9 cellular contexts compared by ENCODE assay signal in the genomic region with DNA sequence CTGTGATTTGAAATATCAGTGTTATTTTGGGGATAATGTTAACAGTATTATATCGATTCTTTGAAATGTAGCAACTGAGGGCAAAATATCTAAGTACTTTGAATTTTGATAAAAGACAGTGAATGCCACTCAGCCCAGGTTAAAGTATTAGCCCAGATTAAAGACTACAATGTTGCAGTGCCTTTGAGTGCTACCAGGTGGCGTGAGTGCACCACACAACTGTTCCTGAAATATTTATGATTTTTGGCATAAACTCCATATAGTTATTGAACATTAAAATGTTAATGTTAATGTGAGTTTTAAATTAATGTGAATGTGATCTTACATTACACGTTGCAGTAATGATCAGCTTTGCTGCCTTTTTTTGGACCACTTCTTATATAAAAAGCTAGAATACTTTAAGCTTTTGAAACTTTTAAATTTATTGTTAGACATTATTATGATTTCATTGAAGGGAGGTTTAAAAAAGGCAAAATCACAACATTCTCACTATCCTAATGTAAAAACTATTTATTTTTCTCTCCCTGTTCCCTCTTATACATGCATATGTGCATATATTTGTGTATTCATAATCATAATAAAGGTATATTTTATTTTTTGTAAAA. TPM values are rescaled to one million over a fixed set of nuclear protein-coding genes. Genes with fewer than 3 reads are reported as not detected.
DNase-seq lines count a peak whose midpoint lies in the region; ATAC-seq, FAIRE-seq and TF ChIP-seq lines count a peak whose summit lies in the region.
"Had no signal": no experiment of that assay in that cellular context is flagged by ENCODE, and none has a peak within 500 bp of the region (broad histone marks: within the 10 kb centered on the region; RNA-seq: fewer than 3 reads in every experiment).

No MANE protein-coding gene starts in this region.

- H3K14ac ChIP-seq in H1 (ENCODE audit: insufficient read length), result no peak overlapping the region

- TF ChIP-seq RAD21 in H1 (IDR thresholded peaks at IDR 0.05 in 1 of 2, conservative IDR thresholded peaks at IDR 0.05 in 1 of 2; ENCODE audit: low read depth in 2 of 2, low read length in 2 of 2), result peak; percentile 86 to 90

- peaks cover 0 to 32% (median 2%) of the 10 kb centered on the region in 4 experiments; a peak in 3 of 8 replicates for H3K36me3 ChIP-seq in H1 (ENCODE audit: control insufficient read depth in 2 of 4, insufficient read depth in 4 of 4, low read length in 3 of 4)

- peak; percentile 78 for ATAC-seq in CD4-positive, alpha-beta T cell (ENCODE audit: poor library complexity)
- ATAC-seq in HG03520 (IDR thresholded peaks at IDR 0.05; ENCODE audit: unreplicated experiment), result no peak
- ATAC-seq in GM18505 (IDR thresholded peaks at IDR 0.05; ENCODE audit: unreplicated experiment), result no peak

- no peak overlapping the region for H4K8ac ChIP-seq in H1 (ENCODE audit: extremely low read depth, insufficient read depth, low read length)

- H2AFZ ChIP-seq in H1 (ENCODE audit: low read length), result no peak overlapping the region

- no peak overlapping the region for H3K27ac ChIP-seq in CD4-positive, alpha-beta T cell (ENCODE audit: low read depth, low read length)
- no peak overlapping the region for H3K27ac ChIP-seq in H1 (ENCODE audit: low read depth, low read length)
- H3K27ac ChIP-seq: SJSA1 had no signal

- H2BK15ac ChIP-seq in H1 (ENCODE audit: low read length), result no peak overlapping the region

- H3K36me3 Mint-ChIP-seq in CD4-positive, alpha-beta T cell (ENCODE audit: low read depth), result peaks cover 87% of the 10 kb centered on the region
- peaks cover 48% of the 10 kb centered on the region for H3K36me3 Mint-ChIP-seq in nephron (ENCODE audit: low read depth)

- no peak for TF ChIP-seq EP300 in H1 (IDR thresholded peaks at IDR 0.05; ENCODE audit: borderline replicate concordance in 1 of 2, low read depth in 2 of 2, low read length in 2 of 2)

- DNase-seq in CD4-positive, alpha-beta T cell, result peak in 8 of 10 experiments; percentile 12 to 34 (median 22)
- DNase-seq in GM19239 (ENCODE audit: insufficient read length, low spot score) (no peak), LHCN-M2 (ENCODE audit: low read depth) (peak; percentile 29), T1000 (lab: John Stamatoyannopoulos, UW) (peak; percentile 27), H1 (ENCODE audit: low read depth in 1 of 2, low spot score in 2 of 2) (no peak)

- H3K9me3 ChIP-seq in CD4-positive, alpha-beta T cell (ENCODE audit: control insufficient read depth, low read length), result no peaks in the 10 kb centered on the region
- no peaks in the 10 kb centered on the region for H3K9me3 ChIP-seq in H1 (ENCODE audit: insufficient read depth in 2 of 2, low read depth in 1 of 2, low read length in 1 of 2)
- H3K9me3 ChIP-seq: SJSA1 had no signal

- no peaks in the 10 kb centered on the region for H3K27me3 Mint-ChIP-seq in CD4-positive, alpha-beta T cell
- no peaks in the 10 kb centered on the region for H3K27me3 Mint-ChIP-seq in nephron (ENCODE audit: low read depth)

- no peak overlapping the region for H3K4me2 ChIP-seq in H1 (ENCODE audit: insufficient read depth in 1 of 2, low read depth in 2 of 2, low read length in 2 of 2)

- no peak overlapping the region for H2BK12ac ChIP-seq in H1 (ENCODE audit: low read depth, low read length)

- no peaks in the 10 kb centered on the region for H3K79me2 ChIP-seq in H1 (ENCODE audit: control insufficient read depth in 1 of 2, insufficient read depth in 2 of 2, low read length in 2 of 2)

- TF ChIP-seq POLR2A in H1 (IDR thresholded peaks at IDR 0.05; ENCODE audit: control extremely low read depth in 1 of 2, low read depth in 2 of 2, low read length in 2 of 2) (no peak), GM18505 (IDR thresholded peaks at IDR 0.05; ENCODE audit: borderline replicate concordance, extremely low read depth, insufficient read depth, insufficient read length) (no peak)

- CTCF ChIA-PET in CD4-positive, alpha-beta T cell (lab: Charles Lee), result interaction anchor here (0.6 to 2.6 kb wide), 4 partner anchors 12 to 207 kb away, joined by 3 to 12 read pairs (median 8); no protein-coding TSS in a partner anchor
- CTCF ChIA-PET in H1 (lab: Charles Lee; ENCODE audit: partially characterized antibody), result interaction anchor here (0.6 to 2.9 kb wide), 30 partner anchors 8 to 1257 kb away, joined by 3 to 15 read pairs (median 4); no protein-coding TSS in a partner anchor

- no peak overlapping the region for H3K4me3 Mint-ChIP-seq in CD4-positive, alpha-beta T cell
- no peak overlapping the region for H3K4me3 Mint-ChIP-seq in nephron

- intact Hi-C loops in CD4-positive, alpha-beta T cell (cut with DNase I, micrococcal nuclease), result loop anchor here (1.0 to 10.0 kb wide), 5 partner anchors 88 to 1582 kb away; no protein-coding TSS in a partner anchor

- H4K20me1 ChIP-seq in H1 (replicated peaks in 1 of 2; ENCODE audit: control insufficient read depth in 1 of 2, insufficient read depth in 2 of 2, low read length in 2 of 2), result peaks cover 0 to 2% of the 10 kb centered on the region in 2 experiments

- no peak overlapping the region for H3K27ac Mint-ChIP-seq in CD4-positive, alpha-beta T cell
- H3K27ac Mint-ChIP-seq in nephron, result no peak overlapping the region

- no peaks in the 10 kb centered on the region for H3K4me1 ChIP-seq in H1 (replicated peaks in 1 of 4; ENCODE audit: control insufficient read depth in 3 of 4, insufficient read depth in 4 of 4, low read length in 3 of 4)
- H3K4me1 ChIP-seq: SJSA1 had no signal

- H2BK5ac ChIP-seq in H1 (ENCODE audit: low read depth, low read length), result no peak overlapping the region

- H4K5ac ChIP-seq in H1 (ENCODE audit: insufficient read length, low read depth, low read length), result no peak overlapping the region

- no peaks in the 10 kb centered on the region for H3K27me3 ChIP-seq in CD4-positive, alpha-beta T cell (ENCODE audit: control insufficient read depth, insufficient read depth, low read length)
- no peaks in the 10 kb centered on the region for H3K27me3 ChIP-seq in H1 (replicated peaks in 1 of 4; ENCODE audit: control insufficient read depth in 3 of 4, extremely low read depth in 1 of 4, insufficient read depth in 3 of 4, low read length in 3 of 4)
- H3K27me3 ChIP-seq: SJSA1 had no signal

- H3K9me3 Mint-ChIP-seq in CD4-positive, alpha-beta T cell, result no peaks in the 10 kb centered on the region
- H3K9me3 Mint-ChIP-seq in nephron, result no peaks in the 10 kb centered on the region

- H3K9ac ChIP-seq in H1 (replicated peaks in 1 of 4; ENCODE audit: extremely low read depth in 1 of 4, low read depth in 3 of 4, low read length in 3 of 4), result no peak overlapping the region

- no peak overlapping the region for H3K4ac ChIP-seq in H1 (replicated peaks; ENCODE audit: insufficient read length, low read depth, low read length)

- no peak overlapping the region for H3K18ac ChIP-seq in H1 (ENCODE audit: extremely low read depth, low read length)

- H3K23me2 ChIP-seq in H1 (ENCODE audit: low read depth, low read length), result no peaks in the 10 kb centered on the region

- POLR2A ChIA-PET in CD4-positive, alpha-beta T cell (lab: Charles Lee), result no interaction called here
- POLR2A ChIA-PET in H1 (lab: Charles Lee; ENCODE audit: partially characterized antibody), result no interaction called here

- 56% methylated on average over 3 of the region's 3 CpGs; no CpG with 5 or more reads in 1 of the 2 experiments for WGBS in H1 (ENCODE audit: extremely low coverage in 1 of 2, insufficient coverage in 1 of 2, insufficient read length in 1 of 2, insufficient replicate concordance in 2 of 2, low coverage in 1 of 2, low lambda C conversion rate in 2 of 2, missing lambda C conversion rate in 1 of 2), 2 experiments

- H2BK120ac ChIP-seq in H1 (replicated peaks; ENCODE audit: low read depth, low read length), result no peak overlapping the region

- H3K23ac ChIP-seq in H1 (ENCODE audit: insufficient read length), result no peak overlapping the region

- H3K56ac ChIP-seq in H1 (replicated peaks; ENCODE audit: insufficient read length, low read depth, low read length), result no peak overlapping the region

- no peak overlapping the region for H2AK5ac ChIP-seq in H1 (ENCODE audit: low read depth, low read length)

- no peak overlapping the region for H3K4me3 ChIP-seq in H1 (ENCODE audit: extremely low read depth in 1 of 4, insufficient read depth in 2 of 4, low read depth in 3 of 4, low read length in 4 of 4)
- H3K4me3 ChIP-seq: SJSA1 had no signal

- H3K79me1 ChIP-seq in H1 (ENCODE audit: low read depth, low read length), result no peaks in the 10 kb centered on the region

- peak; percentile 87 for TF ChIP-seq CTCF in CD4-positive, alpha-beta T cell (IDR thresholded peaks at IDR 0.05)
- peak in 2 of 3 experiments; percentile 74 to 75; a peak in 3 of 4 replicates for TF ChIP-seq CTCF in H1 (IDR thresholded peaks at IDR 0.05; ENCODE audit: control extremely low read depth in 1 of 3, insufficient read depth in 1 of 3, low read depth in 1 of 3, low read length in 3 of 3)
- peak; percentile 82 to 89 (median 86) for TF ChIP-seq CTCF in nephron (IDR thresholded peaks at IDR 0.05; ENCODE audit: unreplicated experiment in 3 of 3)

- FAIRE-seq in GM19239 (lab: Jason Lieb, UNC) (peak; percentile 87), H1 (lab: Jason Lieb, UNC) (peak; percentile 42)

- H3K4me1 Mint-ChIP-seq in CD4-positive, alpha-beta T cell (ENCODE audit: low read depth), result no peaks in the 10 kb centered on the region
- H3K4me1 Mint-ChIP-seq in nephron, result no peaks in the 10 kb centered on the region

- H2BK20ac ChIP-seq in H1 (ENCODE audit: low read length), result no peak overlapping the region

- H4K91ac ChIP-seq in H1 (replicated peaks; ENCODE audit: insufficient read length, low read length), result no peak overlapping the region

RNA-seq across cellular contexts. Expression of gene MRPS35, which starts 22.5 kb away (rescaled TPM):
- total RNA-seq in CD4-positive, alpha-beta T cell, result 10 to 100 TPM; 22.1 to 23.9 TPM
- 64.6 and 67.3 TPM in 2 replicates for total RNA-seq in LHCN-M2 (2014; rRNA removed)
- polyA plus RNA-seq in LHCN-M2 (2012), result 21.3 TPM
- 44.3 and 47.9 TPM in 2 replicates for total RNA-seq in H1 (2021; fragmentation: NEBNext Ultra II Directional; extraction: Animal tissue kit (Norgen Biotek cat#: 25700))
- polyA plus RNA-seq in H1 (2011; rRNA removed), result 14.6 and 26.8 TPM in 2 replicates
- 36.9 TPM for polyA plus RNA-seq in H1 (2011; cell fraction: cytosol; rRNA removed)
- 10.0 TPM for polyA plus RNA-seq in H1 (2011; cell fraction: nucleus; rRNA removed)
- polyA plus RNA-seq in H1 (2012, experiment 1 of 2), result 27.9 to 41.4 TPM (median 30.9 TPM) in 4 replicates
- 9.7 TPM for polyA plus RNA-seq in H1 (2012, experiment 2 of 2)
- 42.0 TPM for polyA plus RNA-seq in H1 (2013, experiment 1 of 2)
- polyA plus RNA-seq in H1 (2013, experiment 2 of 2), result 43.0 TPM
- polyA minus RNA-seq in H1 (2011; rRNA and poly(A)+ RNA removed), result 15.6 and 25.9 TPM in 2 replicates
- polyA minus RNA-seq in H1 (2011; cell fraction: cytosol; rRNA and poly(A)+ RNA removed), result 39.6 TPM
- 12.6 TPM for polyA minus RNA-seq in H1 (2011; cell fraction: nucleus; rRNA and poly(A)+ RNA removed)

RNA-seq across cellular contexts. Expression of gene REP15, which starts 36.9 kb away (rescaled TPM):
- not detected for total RNA-seq in CD4-positive, alpha-beta T cell
- total RNA-seq in LHCN-M2 (2014; rRNA removed), result 1.6 and 3.4 TPM in 2 replicates
- 1.0 TPM for polyA plus RNA-seq in LHCN-M2 (2012)
- 0.73 and 0.80 TPM in 2 replicates for total RNA-seq in H1 (2021; fragmentation: NEBNext Ultra II Directional; extraction: Animal tissue kit (Norgen Biotek cat#: 25700))
- 0.06 TPM in 1 of 2 replicates, not detected in the other for polyA plus RNA-seq in H1 (2011; rRNA removed)
- polyA plus RNA-seq in H1 (2011; cell fraction: cytosol; rRNA removed), result 0.21 TPM
- 0.10 TPM for polyA plus RNA-seq in H1 (2011; cell fraction: nucleus; rRNA removed)
- polyA plus RNA-seq in H1 (2012, experiment 1 of 2), result 0.24 to 1.0 TPM (median 0.29 TPM) in 4 replicates
- polyA plus RNA-seq in H1 (2012, experiment 2 of 2), result not detected
- polyA plus RNA-seq in H1 (2013, experiment 1 of 2), result 0.30 TPM
- polyA plus RNA-seq in H1 (2013, experiment 2 of 2), result 0.31 TPM
- 0.44 TPM in 2 replicates for polyA minus RNA-seq in H1 (2011; rRNA and poly(A)+ RNA removed)
- not detected for polyA minus RNA-seq in H1 (2011; cell fraction: cytosol; rRNA and poly(A)+ RNA removed)
- polyA minus RNA-seq in H1 (2011; cell fraction: nucleus; rRNA and poly(A)+ RNA removed), result 1.00 TPM

RNA-seq across cellular contexts. Expression of gene KLHL42, which starts 46.9 kb away (rescaled TPM):
- total RNA-seq in CD4-positive, alpha-beta T cell, result 10 to 100 TPM; 12.8 to 13.2 TPM
- total RNA-seq in LHCN-M2 (2014; rRNA removed), result 19.8 and 21.5 TPM in 2 replicates
- 5.8 TPM for polyA plus RNA-seq in LHCN-M2 (2012)
- 21.6 and 22.8 TPM in 2 replicates for total RNA-seq in H1 (2021; fragmentation: NEBNext Ultra II Directional; extraction: Animal tissue kit (Norgen Biotek cat#: 25700))
- 13.6 and 20.6 TPM in 2 replicates for polyA plus RNA-seq in H1 (2011; rRNA removed)
- 15.7 TPM for polyA plus RNA-seq in H1 (2011; cell fraction: cytosol; rRNA removed)
- polyA plus RNA-seq in H1 (2011; cell fraction: nucleus; rRNA removed), result 33.9 TPM
- 13.0 to 16.1 TPM (median 14.5 TPM) in 4 replicates for polyA plus RNA-seq in H1 (2012, experiment 1 of 2)
- polyA plus RNA-seq in H1 (2012, experiment 2 of 2), result 4.0 TPM
- 11.0 TPM for polyA plus RNA-seq in H1 (2013, experiment 1 of 2)
- polyA plus RNA-seq in H1 (2013, experiment 2 of 2), result 9.9 TPM
- 41.7 and 42.2 TPM in 2 replicates for polyA minus RNA-seq in H1 (2011; rRNA and poly(A)+ RNA removed)
- polyA minus RNA-seq in H1 (2011; cell fraction: cytosol; rRNA and poly(A)+ RNA removed), result 22.6 TPM
- 51.6 TPM for polyA minus RNA-seq in H1 (2011; cell fraction: nucleus; rRNA and poly(A)+ RNA removed)

RNA-seq across cellular contexts. Expression of gene MANSC4, which starts 46.9 kb away (rescaled TPM):
- not detected for total RNA-seq in CD4-positive, alpha-beta T cell
- not detected in 2 replicates for total RNA-seq in LHCN-M2 (2014; rRNA removed)
- polyA plus RNA-seq in LHCN-M2 (2012), result not detected
- total RNA-seq in H1 (2021; fragmentation: NEBNext Ultra II Directional; extraction: Animal tissue kit (Norgen Biotek cat#: 25700)), result not detected in 2 replicates
- polyA plus RNA-seq in H1 (2011; rRNA removed), result not detected in 2 replicates
- polyA plus RNA-seq in H1 (2011; cell fraction: cytosol; rRNA removed), result not detected
- polyA plus RNA-seq in H1 (2011; cell fraction: nucleus; rRNA removed), result not detected
- polyA plus RNA-seq in H1 (2012, experiment 1 of 2), result not detected in 4 replicates
- polyA plus RNA-seq in H1 (2012, experiment 2 of 2), result not detected
- not detected for polyA plus RNA-seq in H1 (2013, experiment 1 of 2)
- not detected for polyA plus RNA-seq in H1 (2013, experiment 2 of 2)
- polyA minus RNA-seq in H1 (2011; rRNA and poly(A)+ RNA removed), result not detected in 2 replicates
- not detected for polyA minus RNA-seq in H1 (2011; cell fraction: cytosol; rRNA and poly(A)+ RNA removed)
- polyA minus RNA-seq in H1 (2011; cell fraction: nucleus; rRNA and poly(A)+ RNA removed), result not detected
- total RNA-seq: SJSA1 had no signal

Comparison
In these comparisons a context has a peak if more than half of its experiments do, and no peak if none do; other contexts are left out.
1. DNase-seq: peak in CD4-positive, alpha-beta T cell (8 of 10), LHCN-M2 (single experiment) and T1000 (single experiment); none in GM19239 (single experiment) and H1 (0 of 2).
2. Peak in every context shown above with its lines, with median percentiles within 50 percentile points of each other: CTCF ChIP-seq.